Comparison of ENCODE assay signal across 25 cellular contexts in the genomic region with DNA sequence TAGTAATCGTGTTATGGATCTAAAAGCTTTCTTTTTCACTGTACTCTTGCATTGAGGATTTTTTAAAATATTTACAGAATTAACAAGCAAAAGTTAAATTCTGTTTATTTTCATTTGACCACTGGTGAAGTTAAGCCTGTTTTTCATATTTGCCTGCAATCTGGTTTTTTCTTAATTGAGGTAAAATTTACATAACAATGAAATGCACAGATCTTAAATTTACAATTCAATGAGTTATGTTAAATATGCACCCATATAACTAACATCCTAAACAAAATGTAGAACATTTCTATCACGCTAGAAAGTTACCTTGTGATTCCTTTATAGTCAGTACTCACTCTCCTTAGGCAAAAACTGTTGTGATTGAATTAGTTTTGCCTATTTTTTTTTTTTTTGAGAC.
"Had no signal": no experiment of that assay in that cellular context is flagged by ENCODE, and none has a peak within 500 bp of the region (broad histone marks: within the 10 kb centered on the region; RNA-seq: fewer than 3 reads in every experiment).

No MANE protein-coding gene starts in this region.

- H3K27ac Mint-ChIP-seq: memory B cell; neural progenitor cell; progenitor cell of endocrine pancreas; stimulated activated naive CD8-positive, alpha-beta T cell treated with anti-CD3 and anti-CD28 coated beads, Interleukin-15, amount 100 ng/mL, for 72 hours; type B pancreatic cell had no signal

- H3K27me3 ChIP-seq: neural progenitor cell, right lobe of liver, suprapubic skin, thyroid gland had no signal

- H3K9me3 Mint-ChIP-seq: memory B cell; naive B cell; nephron; neural progenitor cell; stimulated activated naive CD8-positive, alpha-beta T cell treated with anti-CD3 and anti-CD28 coated beads, Interleukin-15, amount 100 ng/mL, for 72 hours; type B pancreatic cell had no signal

- H3K4me2 ChIP-seq: neural progenitor cell, smooth muscle cell had no signal

- H3K9ac ChIP-seq: neural progenitor cell, parathyroid adenoma had no signal

- H3K79me2 ChIP-seq: parathyroid adenoma had no signal

- H3K9me3 ChIP-seq: mucosa of descending colon, right lobe of liver, suprapubic skin, thyroid gland had no signal

- DNase-seq: cortex of kidney; effector CD4-positive, alpha-beta T cell; hypothalamus; kidney; mucosa of descending colon; naive B cell; right lobe of liver; stimulated activated CD4-positive, alpha-beta T cell treated with anti-CD3 and anti-CD28 coated beads, Interleukin-12 subunit alpha, Interleukin-12 subunit beta, amount 100 ng/mL, for 4 hours; stimulated activated CD4-positive, alpha-beta T cell treated with anti-CD3 and anti-CD28 coated beads, Interleukin-1b, Interleukin-23, amount 100 ng/mL, for 48 hours; stimulated activated CD4-positive, alpha-beta T cell treated with anti-CD3 and anti-CD28 coated beads, Interleukin-4, amount 100 ng/mL, for 1 hour; stimulated activated CD8-positive, alpha-beta memory T cell treated with anti-CD3 and anti-CD28 coated beads, Interleukin-4, amount 100 ng/mL, for 48 hours; stimulated activated naive CD4-positive, alpha-beta T cell; stimulated activated naive CD8-positive, alpha-beta T cell treated with anti-CD3 and anti-CD28 coated beads, Interleukin-15, amount 100 ng/mL, for 72 hours; thyroid gland had no signal

- H3K27ac ChIP-seq: neural progenitor cell, parathyroid adenoma, right lobe of liver, suprapubic skin, thyroid gland had no signal

- H3K4me3 Mint-ChIP-seq: memory B cell; naive B cell; nephron; neural progenitor cell; stimulated activated naive CD8-positive, alpha-beta T cell treated with anti-CD3 and anti-CD28 coated beads, Interleukin-15, amount 100 ng/mL, for 72 hours; type B pancreatic cell had no signal

- H3K4me1 Mint-ChIP-seq: memory B cell; stimulated activated naive CD8-positive, alpha-beta T cell treated with anti-CD3 and anti-CD28 coated beads, Interleukin-15, amount 100 ng/mL, for 72 hours had no signal

- H3K4me1 ChIP-seq: neural progenitor cell, parathyroid adenoma, right lobe of liver, suprapubic skin, thyroid gland had no signal

- FAIRE-seq: frontal cortex, kidney had no signal

- H2AFZ ChIP-seq: neural progenitor cell, parathyroid adenoma had no signal

- H3K27me3 Mint-ChIP-seq: memory B cell; naive B cell; progenitor cell of endocrine pancreas; stimulated activated naive CD8-positive, alpha-beta T cell treated with anti-CD3 and anti-CD28 coated beads, Interleukin-15, amount 100 ng/mL, for 72 hours; type B pancreatic cell had no signal

- H3K4me3 ChIP-seq: lung, mucosa of descending colon, neural progenitor cell, right lobe of liver, smooth muscle cell, suprapubic skin, thyroid gland had no signal

- ATAC-seq: left lobe of liver; mucosa of descending colon; right lobe of liver; stimulated activated naive CD8-positive, alpha-beta T cell treated with anti-CD3 and anti-CD28 coated beads, Interleukin-15, amount 100 ng/mL, for 72 hours had no signal
